Comparison of ENCODE assay signal across 12 cellular contexts in the genomic region with DNA sequence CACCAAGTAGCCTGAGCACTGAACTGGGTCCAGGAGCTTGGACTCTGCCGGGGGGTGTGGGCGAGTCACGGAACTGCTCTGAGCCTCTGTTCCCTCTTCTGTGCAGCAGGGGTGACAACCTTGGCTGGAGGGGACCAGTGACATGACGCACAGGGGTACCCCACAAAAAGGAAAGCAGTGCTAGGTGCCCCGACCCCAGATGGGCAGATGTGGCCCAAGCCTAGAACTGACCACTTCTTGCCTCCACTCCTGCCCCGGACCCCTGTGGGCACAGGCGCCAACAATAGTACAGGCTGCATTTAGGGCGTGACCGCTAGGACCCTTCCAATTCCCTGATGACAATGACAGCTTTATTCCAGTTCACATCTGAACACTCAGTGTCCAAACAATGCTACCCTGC.
"Had no signal": no experiment of that assay in that cellular context is flagged by ENCODE, and none has a peak within 500 bp of the region (broad histone marks: within the 10 kb centered on the region; RNA-seq: fewer than 3 reads in every experiment).

No MANE protein-coding gene starts in this region.

- H3K27me3 Mint-ChIP-seq: central memory CD8-positive, alpha-beta T cell had no signal

- H3K4me3 ChIP-seq: hepatocyte, psoas muscle had no signal

- H3K4me1 Mint-ChIP-seq: central memory CD8-positive, alpha-beta T cell; natural killer cell; stimulated activated naive B cell treated with anti-CD40 and anti-IgM and Interleukin-4, amounts not matched to agents 10 μg/mL and 1 μg/mL and 100 μg/mL, for 72 hours had no signal

- DNase-seq: foreskin melanocyte; natural killer cell; stimulated activated CD4-positive, alpha-beta T cell treated with anti-CD3 and anti-CD28 coated beads, Interleukin-2, amount 100 ng/mL, for 24 hours; stimulated activated CD4-positive, alpha-beta T cell treated with anti-CD3 and anti-CD28 coated beads, Interleukin-4, amount 100 ng/mL, for 4 hours; stimulated activated naive B cell treated with anti-CD40 and anti-IgM and Interleukin-4, amounts not matched to agents 10 μg/mL and 1 μg/mL and 100 μg/mL, for 72 hours; trophoblast cell had no signal

- H3K4me1 ChIP-seq: parathyroid adenoma, psoas muscle had no signal

- H3K27ac Mint-ChIP-seq: dendritic cell treated with granulocyte-macrophage colony-stimulating factor and Interleukin-4, amounts not matched to agents 40 ng/mL and 50 ng/mL, for 4 days; mesothelial cell of epicardium; natural killer cell; stimulated activated naive B cell treated with anti-CD40 and anti-IgM and Interleukin-4, amounts not matched to agents 10 μg/mL and 1 μg/mL and 100 μg/mL, for 72 hours had no signal

- H3K4me2 ChIP-seq: hepatocyte had no signal

- ATAC-seq: natural killer cell; psoas muscle; stimulated activated naive B cell treated with anti-CD40 and anti-IgM and Interleukin-4, amounts not matched to agents 10 μg/mL and 1 μg/mL and 100 μg/mL, for 72 hours had no signal

- H3K27ac ChIP-seq: hepatocyte, parathyroid adenoma, psoas muscle had no signal

- H3K9me3 ChIP-seq: psoas muscle had no signal

- H3K9me3 Mint-ChIP-seq: central memory CD8-positive, alpha-beta T cell; dendritic cell treated with granulocyte-macrophage colony-stimulating factor and Interleukin-4, amounts not matched to agents 40 ng/mL and 50 ng/mL, for 4 days had no signal

- H3K4me3 Mint-ChIP-seq: central memory CD8-positive, alpha-beta T cell; dendritic cell treated with granulocyte-macrophage colony-stimulating factor and Interleukin-4, amounts not matched to agents 40 ng/mL and 50 ng/mL, for 4 days; mesothelial cell of epicardium; natural killer cell; stimulated activated naive B cell treated with anti-CD40 and anti-IgM and Interleukin-4, amounts not matched to agents 10 μg/mL and 1 μg/mL and 100 μg/mL, for 72 hours had no signal

- H3K27me3 ChIP-seq: hepatocyte had no signal

- H2AFZ ChIP-seq: hepatocyte, parathyroid adenoma had no signal

- H3K9ac ChIP-seq: parathyroid adenoma had no signal
